Comparison of ENCODE assay signal across 1 cellular context in the genomic region with DNA sequence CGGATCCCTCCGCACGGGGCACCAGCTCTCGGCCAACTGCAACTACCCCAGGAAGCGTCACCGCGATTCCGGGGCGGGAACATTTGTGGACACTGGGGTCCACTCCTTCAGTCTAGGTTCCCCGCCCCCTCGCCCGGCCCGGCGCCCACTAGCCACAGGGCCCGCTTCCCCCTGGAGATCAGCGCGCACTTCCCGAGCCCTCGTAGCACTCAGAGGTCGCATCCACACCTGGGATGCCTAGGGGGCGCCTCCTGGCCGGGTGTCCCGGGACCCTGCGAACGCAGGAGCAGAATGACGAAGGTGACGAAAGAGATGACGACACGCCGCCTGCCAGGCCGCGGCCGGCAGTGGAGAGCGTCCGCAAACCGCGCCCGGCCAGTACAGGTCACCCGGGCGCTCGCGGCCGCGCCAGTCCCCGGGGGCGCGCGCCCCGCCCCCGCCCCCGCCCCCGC.
A peak's percentile ranks its signal among the peaks of the same experiment; 100 is the strongest.
TF ChIP-seq lines count a peak whose summit lies in the region.

No MANE protein-coding gene starts in this region.

TF ChIP-seq in HepG2, 621 proteins besides CTCF, POLR2A, EP300 and RAD21 (continued from another document and continues in another):
- peak; percentile 96 for TF ChIP-seq ATF1 (CRISPR knock-in tag; IDR thresholded peaks at IDR 0.05)
- TF ChIP-seq POGZ (CRISPR knock-in tag; IDR thresholded peaks at IDR 0.05), result peak; percentile 96
- no peak for TF ChIP-seq NCOR1 (IDR thresholded peaks at IDR 0.05; ENCODE audit: borderline replicate concordance, low read length)
- TF ChIP-seq FLYWCH1 (CRISPR knock-in tag; IDR thresholded peaks at IDR 0.05), result no peak
- no peak for TF ChIP-seq ZNF160 (CRISPR knock-in tag; IDR thresholded peaks at IDR 0.05)
- TF ChIP-seq SRY (CRISPR knock-in tag; IDR thresholded peaks at IDR 0.05), result no peak; the same call in none of the 2 replicates
- TF ChIP-seq ZNF598 (CRISPR knock-in tag; IDR thresholded peaks at IDR 0.05; ENCODE audit: borderline replicate concordance), result peak; percentile 20; the same call in 1 of the 2 replicates
- peak; percentile 81 for TF ChIP-seq THAP11 (CRISPR knock-in tag; IDR thresholded peaks at IDR 0.05)
- TF ChIP-seq, protein P1, sequence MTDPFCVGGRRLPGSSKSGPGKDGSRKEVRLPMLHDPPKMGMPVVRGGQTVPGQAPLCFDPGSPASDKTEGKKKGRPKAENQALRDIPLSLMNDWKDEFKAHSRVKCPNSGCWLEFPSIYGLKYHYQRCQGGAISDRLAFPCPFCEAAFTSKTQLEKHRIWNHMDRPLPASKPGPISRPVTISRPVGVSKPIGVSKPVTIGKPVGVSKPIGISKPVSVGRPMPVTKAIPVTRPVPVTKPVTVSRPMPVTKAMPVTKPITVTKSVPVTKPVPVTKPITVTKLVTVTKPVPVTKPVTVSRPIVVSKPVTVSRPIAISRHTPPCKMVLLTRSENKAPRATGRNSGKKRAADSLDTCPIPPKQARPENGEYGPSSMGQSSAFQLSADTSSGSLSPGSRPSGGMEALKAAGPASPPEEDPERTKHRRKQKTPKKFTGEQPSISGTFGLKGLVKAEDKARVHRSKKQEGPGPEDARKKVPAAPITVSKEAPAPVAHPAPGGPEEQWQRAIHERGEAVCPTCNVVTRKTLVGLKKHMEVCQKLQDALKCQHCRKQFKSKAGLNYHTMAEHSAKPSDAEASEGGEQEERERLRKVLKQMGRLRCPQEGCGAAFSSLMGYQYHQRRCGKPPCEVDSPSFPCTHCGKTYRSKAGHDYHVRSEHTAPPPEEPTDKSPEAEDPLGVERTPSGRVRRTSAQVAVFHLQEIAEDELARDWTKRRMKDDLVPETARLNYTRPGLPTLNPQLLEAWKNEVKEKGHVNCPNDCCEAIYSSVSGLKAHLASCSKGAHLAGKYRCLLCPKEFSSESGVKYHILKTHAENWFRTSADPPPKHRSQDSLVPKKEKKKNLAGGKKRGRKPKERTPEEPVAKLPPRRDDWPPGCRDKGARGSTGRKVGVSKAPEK (CRISPR knock-in tag; IDR thresholded peaks at IDR 0.05; ENCODE audit: borderline replicate concordance), result no peak; the same call in 1 of the 2 replicates
- TF ChIP-seq ZNF207 (IDR thresholded peaks at IDR 0.05; ENCODE audit: borderline replicate concordance), result no peak
- TF ChIP-seq, protein P2, sequence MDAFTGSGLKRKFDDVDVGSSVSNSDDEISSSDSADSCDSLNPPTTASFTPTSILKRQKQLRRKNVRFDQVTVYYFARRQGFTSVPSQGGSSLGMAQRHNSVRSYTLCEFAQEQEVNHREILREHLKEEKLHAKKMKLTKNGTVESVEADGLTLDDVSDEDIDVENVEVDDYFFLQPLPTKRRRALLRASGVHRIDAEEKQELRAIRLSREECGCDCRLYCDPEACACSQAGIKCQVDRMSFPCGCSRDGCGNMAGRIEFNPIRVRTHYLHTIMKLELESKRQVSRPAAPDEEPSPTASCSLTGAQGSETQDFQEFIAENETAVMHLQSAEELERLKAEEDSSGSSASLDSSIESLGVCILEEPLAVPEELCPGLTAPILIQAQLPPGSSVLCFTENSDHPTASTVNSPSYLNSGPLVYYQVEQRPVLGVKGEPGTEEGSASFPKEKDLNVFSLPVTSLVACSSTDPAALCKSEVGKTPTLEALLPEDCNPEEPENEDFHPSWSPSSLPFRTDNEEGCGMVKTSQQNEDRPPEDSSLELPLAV (CRISPR knock-in tag; conservative IDR thresholded peaks at IDR 0.05; ENCODE audit: low read depth), result no peak
- TF ChIP-seq, protein P3, sequence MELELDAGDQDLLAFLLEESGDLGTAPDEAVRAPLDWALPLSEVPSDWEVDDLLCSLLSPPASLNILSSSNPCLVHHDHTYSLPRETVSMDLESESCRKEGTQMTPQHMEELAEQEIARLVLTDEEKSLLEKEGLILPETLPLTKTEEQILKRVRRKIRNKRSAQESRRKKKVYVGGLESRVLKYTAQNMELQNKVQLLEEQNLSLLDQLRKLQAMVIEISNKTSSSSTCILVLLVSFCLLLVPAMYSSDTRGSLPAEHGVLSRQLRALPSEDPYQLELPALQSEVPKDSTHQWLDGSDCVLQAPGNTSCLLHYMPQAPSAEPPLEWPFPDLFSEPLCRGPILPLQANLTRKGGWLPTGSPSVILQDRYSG (CRISPR knock-in tag; IDR thresholded peaks at IDR 0.05), result peak; percentile 55; the same call in 1 of the 2 replicates
- 0 out of 2 replicates have a peak, but pooled peaks have one; percentile 2 for TF ChIP-seq ZNF124 (CRISPR knock-in tag; IDR thresholded peaks at IDR 0.05)
- TF ChIP-seq ZNF672 (CRISPR knock-in tag; IDR thresholded peaks at IDR 0.05), result no peak
- no peak for TF ChIP-seq ZNF17 (CRISPR knock-in tag; IDR thresholded peaks at IDR 0.05)
- TF ChIP-seq MIER2 (CRISPR knock-in tag; IDR thresholded peaks at IDR 0.05), result peak; percentile 50; the same call in 1 of the 2 replicates
- TF ChIP-seq, protein P4, sequence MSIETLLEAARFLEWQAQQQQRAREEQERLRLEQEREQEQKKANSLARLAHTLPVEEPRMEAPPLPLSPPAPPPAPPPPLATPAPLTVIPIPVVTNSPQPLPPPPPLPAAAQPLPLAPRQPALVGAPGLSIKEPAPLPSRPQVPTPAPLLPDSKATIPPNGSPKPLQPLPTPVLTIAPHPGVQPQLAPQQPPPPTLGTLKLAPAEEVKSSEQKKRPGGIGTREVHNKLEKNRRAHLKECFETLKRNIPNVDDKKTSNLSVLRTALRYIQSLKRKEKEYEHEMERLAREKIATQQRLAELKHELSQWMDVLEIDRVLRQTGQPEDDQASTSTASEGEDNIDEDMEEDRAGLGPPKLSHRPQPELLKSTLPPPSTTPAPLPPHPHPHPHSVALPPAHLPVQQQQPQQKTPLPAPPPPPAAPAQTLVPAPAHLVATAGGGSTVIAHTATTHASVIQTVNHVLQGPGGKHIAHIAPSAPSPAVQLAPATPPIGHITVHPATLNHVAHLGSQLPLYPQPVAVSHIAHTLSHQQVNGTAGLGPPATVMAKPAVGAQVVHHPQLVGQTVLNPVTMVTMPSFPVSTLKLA (IDR thresholded peaks at IDR 0.05), result no peak
- peak; percentile 96 for TF ChIP-seq SALL1 (CRISPR knock-in tag; IDR thresholded peaks at IDR 0.05)
- TF ChIP-seq, protein P5, sequence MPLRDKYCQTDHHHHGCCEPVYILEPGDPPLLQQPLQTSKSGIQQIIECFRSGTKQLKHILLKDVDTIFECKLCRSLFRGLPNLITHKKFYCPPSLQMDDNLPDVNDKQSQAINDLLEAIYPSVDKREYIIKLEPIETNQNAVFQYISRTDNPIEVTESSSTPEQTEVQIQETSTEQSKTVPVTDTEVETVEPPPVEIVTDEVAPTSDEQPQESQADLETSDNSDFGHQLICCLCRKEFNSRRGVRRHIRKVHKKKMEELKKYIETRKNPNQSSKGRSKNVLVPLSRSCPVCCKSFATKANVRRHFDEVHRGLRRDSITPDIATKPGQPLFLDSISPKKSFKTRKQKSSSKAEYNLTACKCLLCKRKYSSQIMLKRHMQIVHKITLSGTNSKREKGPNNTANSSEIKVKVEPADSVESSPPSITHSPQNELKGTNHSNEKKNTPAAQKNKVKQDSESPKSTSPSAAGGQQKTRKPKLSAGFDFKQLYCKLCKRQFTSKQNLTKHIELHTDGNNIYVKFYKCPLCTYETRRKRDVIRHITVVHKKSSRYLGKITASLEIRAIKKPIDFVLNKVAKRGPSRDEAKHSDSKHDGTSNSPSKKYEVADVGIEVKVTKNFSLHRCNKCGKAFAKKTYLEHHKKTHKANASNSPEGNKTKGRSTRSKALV (CRISPR knock-in tag; IDR thresholded peaks at IDR 0.05), result no peak
- no peak for TF ChIP-seq RFX3 (CRISPR knock-in tag; IDR thresholded peaks at IDR 0.05)
- TF ChIP-seq ZNF205 (CRISPR knock-in tag; IDR thresholded peaks at IDR 0.05), result no peak; the same call in 1 of the 2 replicates
- peak; percentile 70 for TF ChIP-seq ATF7-NPFF (CRISPR knock-in tag; IDR thresholded peaks at IDR 0.05; ENCODE audit: low read depth)
- TF ChIP-seq, protein P6, sequence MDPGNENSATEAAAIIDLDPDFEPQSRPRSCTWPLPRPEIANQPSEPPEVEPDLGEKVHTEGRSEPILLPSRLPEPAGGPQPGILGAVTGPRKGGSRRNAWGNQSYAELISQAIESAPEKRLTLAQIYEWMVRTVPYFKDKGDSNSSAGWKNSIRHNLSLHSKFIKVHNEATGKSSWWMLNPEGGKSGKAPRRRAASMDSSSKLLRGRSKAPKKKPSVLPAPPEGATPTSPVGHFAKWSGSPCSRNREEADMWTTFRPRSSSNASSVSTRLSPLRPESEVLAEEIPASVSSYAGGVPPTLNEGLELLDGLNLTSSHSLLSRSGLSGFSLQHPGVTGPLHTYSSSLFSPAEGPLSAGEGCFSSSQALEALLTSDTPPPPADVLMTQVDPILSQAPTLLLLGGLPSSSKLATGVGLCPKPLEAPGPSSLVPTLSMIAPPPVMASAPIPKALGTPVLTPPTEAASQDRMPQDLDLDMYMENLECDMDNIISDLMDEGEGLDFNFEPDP (CRISPR knock-in tag; conservative IDR thresholded peaks at IDR 0.05), result no peak
- no peak for TF ChIP-seq HOXA7 (CRISPR knock-in tag; IDR thresholded peaks at IDR 0.05)
- no peak for TF ChIP-seq ZNF678 (CRISPR knock-in tag; IDR thresholded peaks at IDR 0.05)
- TF ChIP-seq ZFP36 (IDR thresholded peaks at IDR 0.05; ENCODE audit: borderline replicate concordance, low read depth, low read length, partially characterized antibody), result no peak
- TF ChIP-seq, protein P7, sequence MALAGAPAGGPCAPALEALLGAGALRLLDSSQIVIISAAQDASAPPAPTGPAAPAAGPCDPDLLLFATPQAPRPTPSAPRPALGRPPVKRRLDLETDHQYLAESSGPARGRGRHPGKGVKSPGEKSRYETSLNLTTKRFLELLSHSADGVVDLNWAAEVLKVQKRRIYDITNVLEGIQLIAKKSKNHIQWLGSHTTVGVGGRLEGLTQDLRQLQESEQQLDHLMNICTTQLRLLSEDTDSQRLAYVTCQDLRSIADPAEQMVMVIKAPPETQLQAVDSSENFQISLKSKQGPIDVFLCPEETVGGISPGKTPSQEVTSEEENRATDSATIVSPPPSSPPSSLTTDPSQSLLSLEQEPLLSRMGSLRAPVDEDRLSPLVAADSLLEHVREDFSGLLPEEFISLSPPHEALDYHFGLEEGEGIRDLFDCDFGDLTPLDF (CRISPR knock-in tag; IDR thresholded peaks at IDR 0.05), result peak; percentile 75
- TF ChIP-seq, protein P8, sequence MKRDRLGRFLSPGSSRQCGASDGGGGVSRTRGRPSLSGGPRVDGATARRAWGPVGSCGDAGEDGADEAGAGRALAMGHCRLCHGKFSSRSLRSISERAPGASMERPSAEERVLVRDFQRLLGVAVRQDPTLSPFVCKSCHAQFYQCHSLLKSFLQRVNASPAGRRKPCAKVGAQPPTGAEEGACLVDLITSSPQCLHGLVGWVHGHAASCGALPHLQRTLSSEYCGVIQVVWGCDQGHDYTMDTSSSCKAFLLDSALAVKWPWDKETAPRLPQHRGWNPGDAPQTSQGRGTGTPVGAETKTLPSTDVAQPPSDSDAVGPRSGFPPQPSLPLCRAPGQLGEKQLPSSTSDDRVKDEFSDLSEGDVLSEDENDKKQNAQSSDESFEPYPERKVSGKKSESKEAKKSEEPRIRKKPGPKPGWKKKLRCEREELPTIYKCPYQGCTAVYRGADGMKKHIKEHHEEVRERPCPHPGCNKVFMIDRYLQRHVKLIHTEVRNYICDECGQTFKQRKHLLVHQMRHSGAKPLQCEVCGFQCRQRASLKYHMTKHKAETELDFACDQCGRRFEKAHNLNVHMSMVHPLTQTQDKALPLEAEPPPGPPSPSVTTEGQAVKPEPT (CRISPR knock-in tag; IDR thresholded peaks at IDR 0.05; ENCODE audit: low read depth), result no peak; the same call in 1 of the 2 replicates
- no peak for TF ChIP-seq FOXP1 (IDR thresholded peaks at IDR 0.05)
- TF ChIP-seq FOXP1 (CRISPR knock-in tag; IDR thresholded peaks at IDR 0.05), result peak; percentile 26; the same call in 1 of the 2 replicates
- TF ChIP-seq, protein P9, sequence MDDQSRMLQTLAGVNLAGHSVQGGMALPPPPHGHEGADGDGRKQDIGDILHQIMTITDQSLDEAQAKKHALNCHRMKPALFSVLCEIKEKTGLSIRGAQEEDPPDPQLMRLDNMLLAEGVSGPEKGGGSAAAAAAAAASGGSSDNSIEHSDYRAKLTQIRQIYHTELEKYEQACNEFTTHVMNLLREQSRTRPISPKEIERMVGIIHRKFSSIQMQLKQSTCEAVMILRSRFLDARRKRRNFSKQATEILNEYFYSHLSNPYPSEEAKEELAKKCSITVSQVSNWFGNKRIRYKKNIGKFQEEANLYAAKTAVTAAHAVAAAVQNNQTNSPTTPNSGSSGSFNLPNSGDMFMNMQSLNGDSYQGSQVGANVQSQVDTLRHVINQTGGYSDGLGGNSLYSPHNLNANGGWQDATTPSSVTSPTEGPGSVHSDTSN (CRISPR knock-in tag; IDR thresholded peaks at IDR 0.05; ENCODE audit: borderline replicate concordance), result no peak; the same call in 1 of the 2 replicates
- TF ChIP-seq, protein P10, sequence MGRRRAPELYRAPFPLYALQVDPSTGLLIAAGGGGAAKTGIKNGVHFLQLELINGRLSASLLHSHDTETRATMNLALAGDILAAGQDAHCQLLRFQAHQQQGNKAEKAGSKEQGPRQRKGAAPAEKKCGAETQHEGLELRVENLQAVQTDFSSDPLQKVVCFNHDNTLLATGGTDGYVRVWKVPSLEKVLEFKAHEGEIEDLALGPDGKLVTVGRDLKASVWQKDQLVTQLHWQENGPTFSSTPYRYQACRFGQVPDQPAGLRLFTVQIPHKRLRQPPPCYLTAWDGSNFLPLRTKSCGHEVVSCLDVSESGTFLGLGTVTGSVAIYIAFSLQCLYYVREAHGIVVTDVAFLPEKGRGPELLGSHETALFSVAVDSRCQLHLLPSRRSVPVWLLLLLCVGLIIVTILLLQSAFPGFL (CRISPR knock-in tag; IDR thresholded peaks at IDR 0.05), result no peak
- TF ChIP-seq, protein P11, sequence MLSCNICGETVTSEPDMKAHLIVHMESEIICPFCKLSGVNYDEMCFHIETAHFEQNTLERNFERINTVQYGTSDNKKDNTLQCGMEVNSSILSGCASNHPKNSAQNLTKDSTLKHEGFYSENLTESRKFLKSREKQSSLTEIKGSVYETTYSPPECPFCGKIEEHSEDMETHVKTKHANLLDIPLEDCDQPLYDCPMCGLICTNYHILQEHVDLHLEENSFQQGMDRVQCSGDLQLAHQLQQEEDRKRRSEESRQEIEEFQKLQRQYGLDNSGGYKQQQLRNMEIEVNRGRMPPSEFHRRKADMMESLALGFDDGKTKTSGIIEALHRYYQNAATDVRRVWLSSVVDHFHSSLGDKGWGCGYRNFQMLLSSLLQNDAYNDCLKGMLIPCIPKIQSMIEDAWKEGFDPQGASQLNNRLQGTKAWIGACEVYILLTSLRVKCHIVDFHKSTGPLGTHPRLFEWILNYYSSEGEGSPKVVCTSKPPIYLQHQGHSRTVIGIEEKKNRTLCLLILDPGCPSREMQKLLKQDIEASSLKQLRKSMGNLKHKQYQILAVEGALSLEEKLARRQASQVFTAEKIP (CRISPR knock-in tag; IDR thresholded peaks at IDR 0.05; ENCODE audit: borderline replicate concordance), result no peak
- TF ChIP-seq GFI1 (CRISPR knock-in tag; IDR thresholded peaks at IDR 0.05; ENCODE audit: borderline replicate concordance), result no peak
- TF ChIP-seq ZBTB42 (CRISPR knock-in tag; IDR thresholded peaks at IDR 0.05), result 0 out of 2 replicates have a peak, but pooled peaks have one; percentile 67
- TF ChIP-seq, protein P12, sequence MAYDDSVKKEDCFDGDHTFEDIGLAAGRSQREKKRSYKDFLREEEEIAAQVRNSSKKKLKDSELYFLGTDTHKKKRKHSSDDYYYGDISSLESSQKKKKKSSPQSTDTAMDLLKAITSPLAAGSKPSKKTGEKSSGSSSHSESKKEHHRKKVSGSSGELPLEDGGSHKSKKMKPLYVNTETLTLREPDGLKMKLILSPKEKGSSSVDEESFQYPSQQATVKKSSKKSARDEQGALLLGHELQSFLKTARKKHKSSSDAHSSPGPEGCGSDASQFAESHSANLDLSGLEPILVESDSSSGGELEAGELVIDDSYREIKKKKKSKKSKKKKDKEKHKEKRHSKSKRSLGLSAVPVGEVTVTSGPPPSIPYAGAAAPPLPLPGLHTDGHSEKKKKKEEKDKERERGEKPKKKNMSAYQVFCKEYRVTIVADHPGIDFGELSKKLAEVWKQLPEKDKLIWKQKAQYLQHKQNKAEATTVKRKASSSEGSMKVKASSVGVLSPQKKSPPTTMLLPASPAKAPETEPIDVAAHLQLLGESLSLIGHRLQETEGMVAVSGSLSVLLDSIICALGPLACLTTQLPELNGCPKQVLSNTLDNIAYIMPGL (CRISPR knock-in tag; IDR thresholded peaks at IDR 0.05; ENCODE audit: borderline replicate concordance in 1 of 2, low read depth in 1 of 2), result peak; percentile 76 to 92
- TF ChIP-seq GATA4 (IDR thresholded peaks at IDR 0.05; ENCODE audit: borderline replicate concordance, low read depth), result peak; percentile 69
